ENCODE assay signal across 21 cellular contexts in the genomic region with DNA sequence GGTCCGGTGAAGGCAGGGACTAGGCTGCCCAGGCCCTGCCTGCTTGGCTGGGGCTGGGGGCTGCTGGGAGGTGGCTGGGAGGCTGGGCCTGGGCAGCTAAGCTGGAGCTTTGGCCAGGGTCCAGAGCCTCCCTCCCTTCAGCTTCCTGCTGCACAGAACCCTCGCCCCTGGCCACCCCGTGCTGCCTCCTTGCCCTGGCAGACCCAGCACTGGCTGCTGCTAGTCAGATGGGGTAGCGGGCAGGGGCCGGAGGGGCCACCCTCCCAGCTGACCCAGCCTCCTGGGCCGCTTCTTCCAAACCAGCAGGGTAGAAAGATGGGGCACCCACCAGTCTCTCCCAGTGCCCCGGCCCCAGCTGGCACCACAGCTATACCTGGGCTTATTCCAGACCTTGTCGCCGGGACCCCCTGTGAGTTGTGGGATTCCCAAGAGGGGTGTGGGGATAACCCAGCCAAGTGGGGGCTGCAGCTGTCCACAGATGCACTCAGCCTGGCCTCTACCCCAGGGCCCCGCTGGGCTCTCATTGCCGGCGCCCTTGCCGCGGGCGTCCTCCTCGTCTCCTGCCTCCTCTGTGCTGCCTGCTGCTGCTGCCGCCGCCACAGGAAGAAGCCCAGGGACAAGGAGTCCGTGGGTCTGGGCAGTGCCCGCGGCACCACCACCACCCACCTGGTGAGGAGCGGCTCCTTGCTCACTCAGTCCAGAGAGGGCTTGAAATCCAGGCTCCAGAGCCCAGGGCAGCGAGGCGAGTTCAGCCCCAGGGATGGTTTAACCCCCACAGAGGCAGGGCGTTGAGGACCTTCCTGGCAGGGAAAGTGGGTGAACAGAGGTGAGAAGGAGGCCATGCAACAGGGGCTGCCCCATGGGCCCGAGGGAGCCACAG. TPM values are rescaled to one million over a fixed set of nuclear protein-coding genes. Genes with fewer than 3 reads are reported as not detected.
DNase-seq lines count a peak whose midpoint lies in the region; ATAC-seq, FAIRE-seq and TF ChIP-seq lines count a peak whose summit lies in the region.
"Had no signal": no experiment of that assay in that cellular context is flagged by ENCODE, and none has a peak within 500 bp of the region (broad histone marks: within the 10 kb centered on the region; RNA-seq: fewer than 3 reads in every experiment).

A gene with protein sequence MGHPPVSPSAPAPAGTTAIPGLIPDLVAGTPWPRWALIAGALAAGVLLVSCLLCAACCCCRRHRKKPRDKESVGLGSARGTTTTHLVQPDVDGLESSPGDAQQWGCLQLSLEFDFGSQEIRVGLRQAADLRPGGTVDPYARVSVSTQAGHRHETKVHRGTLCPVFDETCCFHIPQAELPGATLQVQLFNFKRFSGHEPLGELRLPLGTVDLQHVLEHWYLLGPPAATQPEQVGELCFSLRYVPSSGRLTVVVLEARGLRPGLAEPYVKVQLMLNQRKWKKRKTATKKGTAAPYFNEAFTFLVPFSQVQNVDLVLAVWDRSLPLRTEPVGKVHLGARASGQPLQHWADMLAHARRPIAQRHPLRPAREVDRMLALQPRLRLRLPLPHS (plus strand): TSS at position 200 of the 880 bp plus-strand sequence. CDS start 116 bp downstream, at position 316.

- H3K36me3 ChIP-seq in adrenal gland (replicated peaks in 1 of 2) (no peaks in the 10 kb centered on the region), left lung (no peaks in the 10 kb centered on the region), small intestine (ENCODE audit: control insufficient read depth in 2 of 2, insufficient read depth in 2 of 2, low read length in 2 of 2) (no peaks in the 10 kb centered on the region)

- no peak for ATAC-seq in left lung
- ATAC-seq in HG03095 (IDR thresholded peaks at IDR 0.05; ENCODE audit: unreplicated experiment), result no peak
- no peak for ATAC-seq in HG03460 (IDR thresholded peaks at IDR 0.05; ENCODE audit: unreplicated experiment)

- FAIRE-seq in small intestine (lab: Jason Lieb, UNC), result no peak
- FAIRE-seq: astrocyte, frontal cortex had no signal

- H3K27ac ChIP-seq in adrenal gland (no peak within 1 kb of the TSS), left lung (peak within 1 kb of the TSS; percentile 59 to 75), small intestine (ENCODE audit: low read depth in 1 of 2, low read length in 1 of 2) (peak within 1 kb of the TSS; percentile 83 to 100)
- H3K27ac ChIP-seq: KMS-11 had no signal

- TF ChIP-seq POLR2A in adrenal gland (IDR thresholded peaks at IDR 0.05), result no peak

- H3K4me3 ChIP-seq in adrenal gland (no peak within 1 kb of the TSS), left lung (no peak within 1 kb of the TSS), small intestine (ENCODE audit: low read depth in 1 of 2, low read length in 2 of 2) (no peak within 1 kb of the TSS)

- DNase-seq in HT-29 (ENCODE audit: low spot score) (peak; percentile 65), adrenal gland (peak in 5 of 7 donors; percentile 7 to 48 (median 21)), left lung (peak in 1 of 2 donors; percentile 78), small intestine (peak; percentile 42), DMS 273 treated with DMSO at 0.1 percent for 48 hours (lab: John Stamatoyannopoulos, UW) (no peak), DMS53 treated with DMSO at 0.1 percent for 48 hours (lab: John Stamatoyannopoulos, UW; ENCODE audit: unreplicated experiment) (no peak)
- DNase-seq: activated CD4-positive, alpha-beta T cell treated with anti-CD3 and anti-CD28 coated beads, Interleukin-2, amount 50 U/mL, for 48 hours; effector memory CD4-positive, alpha-beta T cell; GDM1; immature natural killer cell; naive B cell; NCI-H1436 treated with DMSO at 0.1 percent for 48 hours; NCI-H748 treated with DMSO at 0.1 percent for 48 hours; SIG-M5; stimulated activated CD4-positive, alpha-beta T cell treated with anti-CD3 and anti-CD28 coated beads, Interleukin-2, amount 100 ng/mL, for 48 hours had no signal

- 69 to 89% (median 88%) methylated on average over 8 to 26 of the region's 26 CpGs for WGBS in adrenal gland, 4 donors
- WGBS in small intestine, 3 donors, result 72 to 80% (median 73%) methylated on average over 25 to 26 of the region's 26 CpGs

- H3K9me3 ChIP-seq in adrenal gland (replicated peaks in 1 of 3), result no peaks in the 10 kb centered on the region
- H3K9me3 ChIP-seq in left lung, result no peaks in the 10 kb centered on the region
- H3K9me3 ChIP-seq in small intestine (ENCODE audit: control insufficient read depth, low read depth), result no peaks in the 10 kb centered on the region

- H3K27me3 ChIP-seq in adrenal gland (peaks cover 4% of the 10 kb centered on the region), left lung (peaks cover 0 to 33% of the 10 kb centered on the region in 2 donors), small intestine (ENCODE audit: control insufficient read depth in 2 of 2, insufficient read depth in 2 of 2, low read length in 2 of 2) (no peaks in the 10 kb centered on the region)

- no peak for TF ChIP-seq CTCF in adrenal gland (IDR thresholded peaks at IDR 0.05)
- no peak for TF ChIP-seq CTCF in left lung (IDR thresholded peaks at IDR 0.05)

- H3K4me1 ChIP-seq in adrenal gland (replicated peaks in 1 of 2) (peaks cover 14 to 15% of the 10 kb centered on the region in 2 donors), left lung (peaks cover 15 to 55% of the 10 kb centered on the region in 2 donors), small intestine (ENCODE audit: control insufficient read depth in 2 of 2, insufficient read depth in 1 of 2, low read depth in 1 of 2, low read length in 1 of 2) (peaks cover 3 to 19% of the 10 kb centered on the region in 2 donors)

- intact Hi-C loops in adrenal gland (cut with DNase I) (loop anchor here (5.0 kb wide), 5 partner anchors 83 to 317 kb away; a partner anchor contains a TSS), left lung (cut with DNase I) (loop anchor here in 1 of 2 donors (5.0 to 10.0 kb wide), 3 partner anchors 143 to 317 kb away; no protein-coding TSS in a partner anchor)

RNA-seq across cellular contexts. Expression of the gene that starts here (rescaled TPM):
- 59.9 and 63.4 TPM in 2 replicates for total RNA-seq in HT-29 (2014; rRNA removed; shearing (Covaris generic))
- total RNA-seq in adrenal gland (1 to 10 TPM in 1 of 8 donors, under 1 TPM in 1, not detected in 6; 0.61 to 1.2 TPM), left lung (1 to 10 TPM; 6.0 to 8.8 TPM)
- polyA plus RNA-seq in adrenal gland (1 to 10 TPM in 1 of 3 donors, under 1 TPM in 1, not detected in 1; 0.91 to 3.1 TPM), small intestine (10 to 100 TPM in 2 of 3 donors, 1 to 10 TPM in 1; 3.2 to 46.5 (median 45.1) TPM)
- total RNA-seq: CD4-positive, alpha-beta T cell; frontal cortex had no signal
- polyA plus RNA-seq: immature natural killer cell had no signal

Comparison
In these comparisons a context has a peak if more than half of its experiments do, and no peak if none do; other contexts are left out.
1. DNase-seq: peak in HT-29 (single experiment), adrenal gland (5 of 7) and small intestine (single experiment); none in DMS 273 treated with DMSO at 0.1 percent for 48 hours (single experiment) and DMS53 treated with DMSO at 0.1 percent for 48 hours (single experiment).
2. H3K27ac ChIP-seq: peak in left lung (2 of 2) and small intestine (2 of 2); none in adrenal gland (0 of 5).